In the genomic region with DNA sequence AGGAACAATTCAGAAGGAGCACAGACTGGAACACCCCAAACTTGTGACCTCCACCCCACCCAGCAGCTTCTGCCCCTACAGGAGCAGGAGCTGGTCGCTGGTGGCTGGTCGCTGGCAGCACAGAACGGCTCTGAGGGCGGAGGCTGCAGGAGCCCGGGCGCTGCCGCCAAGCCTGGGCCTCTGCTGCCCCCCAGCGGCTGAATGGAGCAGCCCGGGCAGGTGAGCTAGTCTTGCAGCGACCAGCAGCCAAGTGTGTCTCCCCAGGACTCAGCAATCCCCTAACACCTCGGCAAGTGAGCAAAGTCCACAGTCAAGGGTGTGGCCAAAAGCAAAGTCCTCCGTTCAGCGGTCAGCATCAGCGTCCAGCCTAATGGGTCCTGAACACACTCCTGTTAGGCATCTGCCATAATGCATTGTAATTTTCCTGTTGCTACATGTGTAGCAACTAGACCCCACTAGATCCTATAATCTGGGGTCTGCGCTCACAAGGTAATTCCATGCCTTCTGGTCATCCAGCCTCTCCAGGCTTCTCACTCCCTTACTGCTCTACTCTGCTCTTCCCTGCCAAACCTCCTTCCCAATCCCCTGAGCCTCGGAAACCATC, we compare ENCODE assay signal across 1 cellular context.
TF ChIP-seq lines count a peak whose summit lies in the region.

No MANE protein-coding gene starts in this region.

TF ChIP-seq in A549, 52 proteins besides CTCF, POLR2A, EP300 and RAD21 (continued from another document):
- TF ChIP-seq, protein P1, sequence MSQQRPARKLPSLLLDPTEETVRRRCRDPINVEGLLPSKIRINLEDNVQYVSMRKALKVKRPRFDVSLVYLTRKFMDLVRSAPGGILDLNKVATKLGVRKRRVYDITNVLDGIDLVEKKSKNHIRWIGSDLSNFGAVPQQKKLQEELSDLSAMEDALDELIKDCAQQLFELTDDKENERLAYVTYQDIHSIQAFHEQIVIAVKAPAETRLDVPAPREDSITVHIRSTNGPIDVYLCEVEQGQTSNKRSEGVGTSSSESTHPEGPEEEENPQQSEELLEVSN (IDR thresholded peaks at IDR 0.05; ENCODE audit: borderline replicate concordance, low read depth) = no peak
- peak; percentile 69 for TF ChIP-seq SMC3 (IDR thresholded peaks at IDR 0.05)
